Comparison of ENCODE assay signal across 1 cellular context in the genomic region with DNA sequence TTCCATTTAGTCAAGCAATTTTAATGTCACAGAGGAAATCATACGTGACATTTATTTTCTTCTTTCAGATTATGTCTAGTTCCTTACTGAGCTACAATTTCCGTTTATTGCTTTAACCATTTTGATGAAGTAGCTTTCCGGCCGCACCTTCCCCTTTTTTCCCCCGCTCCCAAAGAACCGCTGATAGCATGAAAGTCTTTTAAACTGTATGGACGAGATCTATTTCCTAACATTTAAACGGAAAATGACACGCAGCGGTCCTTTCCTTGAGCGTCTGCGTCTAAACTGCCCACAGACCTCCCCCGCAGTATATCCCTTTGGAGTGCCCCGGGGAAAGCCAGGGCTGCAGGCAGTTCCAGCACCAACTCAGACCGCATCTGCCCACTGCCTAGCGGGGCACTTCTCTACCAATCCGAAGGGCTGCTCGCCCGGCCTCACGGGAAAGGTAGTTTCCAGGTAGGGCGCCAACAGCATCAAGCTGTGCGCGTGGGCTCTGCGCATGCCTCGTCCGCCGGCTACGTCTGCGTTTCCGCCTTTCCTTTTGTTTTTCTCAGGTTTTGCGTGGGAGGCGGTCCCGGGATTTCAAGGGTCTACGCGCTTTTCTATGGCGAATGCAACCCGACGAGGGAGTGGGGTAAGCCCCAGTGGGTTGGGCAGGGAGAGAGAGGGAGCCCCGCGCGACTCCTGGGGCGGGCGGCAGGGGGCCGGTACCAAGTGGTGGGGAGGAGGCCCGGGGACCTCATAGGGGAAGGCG.
TF ChIP-seq lines count a peak whose summit lies in the region.

A gene (plus strand): TSS at position 526 of the 754 bp plus-strand sequence. CDS start 1,667 bp downstream, outside the sequence.

TF ChIP-seq in HepG2, 621 proteins besides CTCF, POLR2A, EP300 and RAD21 (continued from another document and continues in another):
- TF ChIP-seq, protein P1, sequence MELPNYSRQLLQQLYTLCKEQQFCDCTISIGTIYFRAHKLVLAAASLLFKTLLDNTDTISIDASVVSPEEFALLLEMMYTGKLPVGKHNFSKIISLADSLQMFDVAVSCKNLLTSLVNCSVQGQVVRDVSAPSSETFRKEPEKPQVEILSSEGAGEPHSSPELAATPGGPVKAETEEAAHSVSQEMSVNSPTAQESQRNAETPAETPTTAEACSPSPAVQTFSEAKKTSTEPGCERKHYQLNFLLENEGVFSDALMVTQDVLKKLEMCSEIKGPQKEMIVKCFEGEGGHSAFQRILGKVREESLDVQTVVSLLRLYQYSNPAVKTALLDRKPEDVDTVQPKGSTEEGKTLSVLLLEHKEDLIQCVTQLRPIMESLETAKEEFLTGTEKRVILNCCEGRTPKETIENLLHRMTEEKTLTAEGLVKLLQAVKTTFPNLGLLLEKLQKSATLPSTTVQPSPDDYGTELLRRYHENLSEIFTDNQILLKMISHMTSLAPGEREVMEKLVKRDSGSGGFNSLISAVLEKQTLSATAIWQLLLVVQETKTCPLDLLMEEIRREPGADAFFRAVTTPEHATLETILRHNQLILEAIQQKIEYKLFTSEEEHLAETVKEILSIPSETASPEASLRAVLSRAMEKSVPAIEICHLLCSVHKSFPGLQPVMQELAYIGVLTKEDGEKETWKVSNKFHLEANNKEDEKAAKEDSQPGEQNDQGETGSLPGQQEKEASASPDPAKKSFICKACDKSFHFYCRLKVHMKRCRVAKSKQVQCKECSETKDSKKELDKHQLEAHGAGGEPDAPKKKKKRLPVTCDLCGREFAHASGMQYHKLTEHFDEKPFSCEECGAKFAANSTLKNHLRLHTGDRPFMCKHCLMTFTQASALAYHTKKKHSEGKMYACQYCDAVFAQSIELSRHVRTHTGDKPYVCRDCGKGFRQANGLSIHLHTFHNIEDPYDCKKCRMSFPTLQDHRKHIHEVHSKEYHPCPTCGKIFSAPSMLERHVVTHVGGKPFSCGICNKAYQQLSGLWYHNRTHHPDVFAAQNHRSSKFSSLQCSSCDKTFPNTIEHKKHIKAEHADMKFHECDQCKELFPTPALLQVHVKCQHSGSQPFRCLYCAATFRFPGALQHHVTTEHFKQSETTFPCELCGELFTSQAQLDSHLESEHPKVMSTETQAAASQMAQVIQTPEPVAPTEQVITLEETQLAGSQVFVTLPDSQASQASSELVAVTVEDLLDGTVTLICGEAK (IDR thresholded peaks at IDR 0.05) = no peak
- TF ChIP-seq, protein P1 (CRISPR knock-in tag; IDR thresholded peaks at IDR 0.05) = no peak
- no peak for TF ChIP-seq NRL (CRISPR knock-in tag; IDR thresholded peaks at IDR 0.05; ENCODE audit: borderline replicate concordance)
- 0 out of 2 replicates have a peak, but pooled peaks have one; percentile 6 for TF ChIP-seq CBX5 (CRISPR knock-in tag; IDR thresholded peaks at IDR 0.05; ENCODE audit: borderline replicate concordance)
- TF ChIP-seq, protein P2, sequence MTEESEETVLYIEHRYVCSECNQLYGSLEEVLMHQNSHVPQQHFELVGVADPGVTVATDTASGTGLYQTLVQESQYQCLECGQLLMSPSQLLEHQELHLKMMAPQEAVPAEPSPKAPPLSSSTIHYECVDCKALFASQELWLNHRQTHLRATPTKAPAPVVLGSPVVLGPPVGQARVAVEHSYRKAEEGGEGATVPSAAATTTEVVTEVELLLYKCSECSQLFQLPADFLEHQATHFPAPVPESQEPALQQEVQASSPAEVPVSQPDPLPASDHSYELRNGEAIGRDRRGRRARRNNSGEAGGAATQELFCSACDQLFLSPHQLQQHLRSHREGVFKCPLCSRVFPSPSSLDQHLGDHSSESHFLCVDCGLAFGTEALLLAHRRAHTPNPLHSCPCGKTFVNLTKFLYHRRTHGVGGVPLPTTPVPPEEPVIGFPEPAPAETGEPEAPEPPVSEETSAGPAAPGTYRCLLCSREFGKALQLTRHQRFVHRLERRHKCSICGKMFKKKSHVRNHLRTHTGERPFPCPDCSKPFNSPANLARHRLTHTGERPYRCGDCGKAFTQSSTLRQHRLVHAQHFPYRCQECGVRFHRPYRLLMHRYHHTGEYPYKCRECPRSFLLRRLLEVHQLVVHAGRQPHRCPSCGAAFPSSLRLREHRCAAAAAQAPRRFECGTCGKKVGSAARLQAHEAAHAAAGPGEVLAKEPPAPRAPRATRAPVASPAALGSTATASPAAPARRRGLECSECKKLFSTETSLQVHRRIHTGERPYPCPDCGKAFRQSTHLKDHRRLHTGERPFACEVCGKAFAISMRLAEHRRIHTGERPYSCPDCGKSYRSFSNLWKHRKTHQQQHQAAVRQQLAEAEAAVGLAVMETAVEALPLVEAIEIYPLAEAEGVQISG (CRISPR knock-in tag; IDR thresholded peaks at IDR 0.05) = peak; percentile 93
- TF ChIP-seq ZNF607 (CRISPR knock-in tag; IDR thresholded peaks at IDR 0.05; ENCODE audit: borderline replicate concordance) = no peak
- TF ChIP-seq ZKSCAN8 (CRISPR knock-in tag; IDR thresholded peaks at IDR 0.05; ENCODE audit: borderline replicate concordance) = 0 out of 2 replicates have a peak, but pooled peaks have one; percentile 17
- TF ChIP-seq SP2 (CRISPR knock-in tag; IDR thresholded peaks at IDR 0.05) = no peak
- TF ChIP-seq MED8 (CRISPR knock-in tag; IDR thresholded peaks at IDR 0.05; ENCODE audit: insufficient replicate concordance) = no peak
- TF ChIP-seq KAT7 (CRISPR knock-in tag; IDR thresholded peaks at IDR 0.05; ENCODE audit: borderline replicate concordance) = no peak
- TF ChIP-seq YEATS2 (CRISPR knock-in tag; IDR thresholded peaks at IDR 0.05; ENCODE audit: borderline replicate concordance) = no peak
- TF ChIP-seq AGO1 (IDR thresholded peaks at IDR 0.05; ENCODE audit: low read depth, low read length, poor library complexity, severe bottlenecking) = no peak
- no peak for TF ChIP-seq ZNF883 (CRISPR knock-in tag; IDR thresholded peaks at IDR 0.05; ENCODE audit: not compliant biosample characterization)
- peak; percentile 30; the same call in 1 of the 2 replicates for TF ChIP-seq RXRB (CRISPR knock-in tag; IDR thresholded peaks at IDR 0.05; ENCODE audit: borderline replicate concordance)
- no peak for TF ChIP-seq DNMT1 (CRISPR knock-in tag; IDR thresholded peaks at IDR 0.05)
- TF ChIP-seq, protein P3, sequence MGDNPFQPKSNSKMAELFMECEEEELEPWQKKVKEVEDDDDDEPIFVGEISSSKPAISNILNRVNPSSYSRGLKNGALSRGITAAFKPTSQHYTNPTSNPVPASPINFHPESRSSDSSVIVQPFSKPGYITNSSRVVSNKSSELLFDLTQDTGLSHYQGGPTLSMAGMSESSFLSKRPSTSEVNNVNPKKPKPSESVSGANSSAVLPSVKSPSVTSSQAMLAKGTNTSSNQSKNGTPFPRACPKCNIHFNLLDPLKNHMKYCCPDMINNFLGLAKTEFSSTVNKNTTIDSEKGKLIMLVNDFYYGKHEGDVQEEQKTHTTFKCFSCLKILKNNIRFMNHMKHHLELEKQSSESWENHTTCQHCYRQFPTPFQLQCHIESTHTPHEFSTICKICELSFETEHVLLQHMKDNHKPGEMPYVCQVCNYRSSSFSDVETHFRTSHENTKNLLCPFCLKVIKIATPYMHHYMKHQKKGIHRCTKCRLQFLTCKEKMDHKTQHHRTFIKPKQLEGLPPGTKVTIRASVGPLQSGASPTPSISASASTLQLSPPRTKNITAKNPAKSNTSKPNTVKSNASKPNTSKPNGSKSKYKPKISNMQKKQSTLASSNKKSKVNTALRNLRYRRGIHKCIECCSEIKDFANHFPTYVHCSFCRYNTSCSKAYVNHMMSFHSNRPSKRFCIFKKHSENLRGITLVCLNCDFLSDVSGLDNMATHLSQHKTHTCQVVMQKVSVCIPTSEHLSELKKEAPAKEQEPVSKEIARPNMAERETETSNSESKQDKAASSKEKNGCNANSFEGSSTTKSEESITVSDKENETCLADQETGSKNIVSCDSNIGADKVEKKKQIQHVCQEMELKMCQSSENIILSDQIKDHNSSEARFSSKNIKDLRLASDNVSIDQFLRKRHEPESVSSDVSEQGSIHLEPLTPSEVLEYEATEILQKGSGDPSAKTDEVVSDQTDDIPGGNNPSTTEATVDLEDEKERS (CRISPR knock-in tag; IDR thresholded peaks at IDR 0.05) = 0 out of 2 replicates have a peak, but pooled peaks have one; percentile 13
- no peak for TF ChIP-seq ZNF354B (CRISPR knock-in tag; IDR thresholded peaks at IDR 0.05)
- TF ChIP-seq ARID2 (CRISPR knock-in tag; IDR thresholded peaks at IDR 0.05; ENCODE audit: borderline replicate concordance) = no peak; the same call in 1 of the 2 replicates
- TF ChIP-seq ZNF20 (CRISPR knock-in tag; IDR thresholded peaks at IDR 0.05) = no peak
- TF ChIP-seq ATF7-NPFF (CRISPR knock-in tag; IDR thresholded peaks at IDR 0.05; ENCODE audit: low read depth) = no peak
- TF ChIP-seq ZFYVE20 (CRISPR knock-in tag; IDR thresholded peaks at IDR 0.05; ENCODE audit: borderline replicate concordance, low read depth) = no peak
- peak; percentile 18; the same call in 1 of the 2 replicates for TF ChIP-seq ZNF891 (CRISPR knock-in tag; IDR thresholded peaks at IDR 0.05)
- TF ChIP-seq DR1 (CRISPR knock-in tag; IDR thresholded peaks at IDR 0.05) = peak; percentile 53; the same call in 1 of the 2 replicates
- TF ChIP-seq ZNF709 (CRISPR knock-in tag; IDR thresholded peaks at IDR 0.05) = no peak
- TF ChIP-seq RFXAP (CRISPR knock-in tag; IDR thresholded peaks at IDR 0.05; ENCODE audit: borderline replicate concordance) = peak; percentile 50; the same call in 1 of the 2 replicates
- no peak for TF ChIP-seq AKAP8 (CRISPR knock-in tag; IDR thresholded peaks at IDR 0.05)
- TF ChIP-seq PCBP1 (IDR thresholded peaks at IDR 0.05; ENCODE audit: borderline replicate concordance, low read depth, low read length) = peak; percentile 78; the same call in 1 of the 2 replicates
- TF ChIP-seq ZNF383 (CRISPR knock-in tag; IDR thresholded peaks at IDR 0.05; ENCODE audit: borderline replicate concordance) = no peak
- peak; percentile 7; the same call in 1 of the 2 replicates for TF ChIP-seq MEF2D (CRISPR knock-in tag; IDR thresholded peaks at IDR 0.05)
- no peak for TF ChIP-seq LCORL (IDR thresholded peaks at IDR 0.05)
- no peak for TF ChIP-seq LCORL (CRISPR knock-in tag; IDR thresholded peaks at IDR 0.05)
- no peak for TF ChIP-seq ZSCAN22 (CRISPR knock-in tag; IDR thresholded peaks at IDR 0.05)
- no peak for TF ChIP-seq ZNF569 (CRISPR knock-in tag; IDR thresholded peaks at IDR 0.05; ENCODE audit: borderline replicate concordance)
- TF ChIP-seq, protein P4, sequence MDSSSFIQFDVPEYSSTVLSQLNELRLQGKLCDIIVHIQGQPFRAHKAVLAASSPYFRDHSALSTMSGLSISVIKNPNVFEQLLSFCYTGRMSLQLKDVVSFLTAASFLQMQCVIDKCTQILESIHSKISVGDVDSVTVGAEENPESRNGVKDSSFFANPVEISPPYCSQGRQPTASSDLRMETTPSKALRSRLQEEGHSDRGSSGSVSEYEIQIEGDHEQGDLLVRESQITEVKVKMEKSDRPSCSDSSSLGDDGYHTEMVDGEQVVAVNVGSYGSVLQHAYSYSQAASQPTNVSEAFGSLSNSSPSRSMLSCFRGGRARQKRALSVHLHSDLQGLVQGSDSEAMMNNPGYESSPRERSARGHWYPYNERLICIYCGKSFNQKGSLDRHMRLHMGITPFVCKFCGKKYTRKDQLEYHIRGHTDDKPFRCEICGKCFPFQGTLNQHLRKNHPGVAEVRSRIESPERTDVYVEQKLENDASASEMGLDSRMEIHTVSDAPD (CRISPR knock-in tag; IDR thresholded peaks at IDR 0.05) = 0 out of 2 replicates have a peak, but pooled peaks have one; percentile 49
- TF ChIP-seq, protein P5, sequence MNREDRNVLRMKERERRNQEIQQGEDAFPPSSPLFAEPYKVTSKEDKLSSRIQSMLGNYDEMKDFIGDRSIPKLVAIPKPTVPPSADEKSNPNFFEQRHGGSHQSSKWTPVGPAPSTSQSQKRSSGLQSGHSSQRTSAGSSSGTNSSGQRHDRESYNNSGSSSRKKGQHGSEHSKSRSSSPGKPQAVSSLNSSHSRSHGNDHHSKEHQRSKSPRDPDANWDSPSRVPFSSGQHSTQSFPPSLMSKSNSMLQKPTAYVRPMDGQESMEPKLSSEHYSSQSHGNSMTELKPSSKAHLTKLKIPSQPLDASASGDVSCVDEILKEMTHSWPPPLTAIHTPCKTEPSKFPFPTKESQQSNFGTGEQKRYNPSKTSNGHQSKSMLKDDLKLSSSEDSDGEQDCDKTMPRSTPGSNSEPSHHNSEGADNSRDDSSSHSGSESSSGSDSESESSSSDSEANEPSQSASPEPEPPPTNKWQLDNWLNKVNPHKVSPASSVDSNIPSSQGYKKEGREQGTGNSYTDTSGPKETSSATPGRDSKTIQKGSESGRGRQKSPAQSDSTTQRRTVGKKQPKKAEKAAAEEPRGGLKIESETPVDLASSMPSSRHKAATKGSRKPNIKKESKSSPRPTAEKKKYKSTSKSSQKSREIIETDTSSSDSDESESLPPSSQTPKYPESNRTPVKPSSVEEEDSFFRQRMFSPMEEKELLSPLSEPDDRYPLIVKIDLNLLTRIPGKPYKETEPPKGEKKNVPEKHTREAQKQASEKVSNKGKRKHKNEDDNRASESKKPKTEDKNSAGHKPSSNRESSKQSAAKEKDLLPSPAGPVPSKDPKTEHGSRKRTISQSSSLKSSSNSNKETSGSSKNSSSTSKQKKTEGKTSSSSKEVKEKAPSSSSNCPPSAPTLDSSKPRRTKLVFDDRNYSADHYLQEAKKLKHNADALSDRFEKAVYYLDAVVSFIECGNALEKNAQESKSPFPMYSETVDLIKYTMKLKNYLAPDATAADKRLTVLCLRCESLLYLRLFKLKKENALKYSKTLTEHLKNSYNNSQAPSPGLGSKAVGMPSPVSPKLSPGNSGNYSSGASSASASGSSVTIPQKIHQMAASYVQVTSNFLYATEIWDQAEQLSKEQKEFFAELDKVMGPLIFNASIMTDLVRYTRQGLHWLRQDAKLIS (CRISPR knock-in tag; IDR thresholded peaks at IDR 0.05) = no peak
- no peak for TF ChIP-seq GPN1 (CRISPR knock-in tag; IDR thresholded peaks at IDR 0.05; ENCODE audit: borderline replicate concordance)
